ENCODE assay signal across 31 cellular contexts in the genomic region with DNA sequence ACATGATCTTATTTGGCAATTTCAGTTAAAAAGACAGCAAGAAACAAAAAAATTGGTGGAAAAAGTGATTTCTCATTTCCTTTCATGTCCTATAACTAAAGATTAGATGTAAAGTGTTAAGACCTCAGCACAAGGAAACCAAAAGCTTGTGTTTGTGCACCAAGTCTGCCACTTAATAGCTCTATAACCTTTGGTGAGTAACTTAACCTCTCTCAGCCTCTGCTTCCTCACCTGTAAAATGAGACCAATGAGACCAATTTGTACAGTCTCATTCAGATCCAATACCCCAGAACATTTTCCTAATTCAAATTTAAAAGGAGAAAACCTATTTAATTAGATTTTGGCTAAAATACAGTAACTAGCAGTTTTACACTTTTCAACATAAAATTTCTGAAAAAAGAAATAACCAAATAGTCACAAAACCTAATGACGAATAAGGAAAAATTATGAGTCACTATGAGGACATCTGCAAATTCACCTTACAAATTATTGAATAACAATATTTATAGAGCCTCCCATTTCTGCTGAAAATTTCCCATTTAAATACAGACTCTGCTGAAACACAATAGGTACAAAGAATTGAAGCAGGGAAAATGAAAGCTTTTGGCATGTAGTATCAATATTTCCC.
DNase-seq lines count a peak whose midpoint lies in the region; ATAC-seq, FAIRE-seq and TF ChIP-seq lines count a peak whose summit lies in the region.
"Had no signal": no experiment of that assay in that cellular context is flagged by ENCODE, and none has a peak within 500 bp of the region (broad histone marks: within the 10 kb centered on the region; RNA-seq: fewer than 3 reads in every experiment).

No MANE protein-coding gene starts in this region.

- TF ChIP-seq CTCF in A549 (IDR thresholded peaks at IDR 0.05) (no peak), HFFc6 (IDR thresholded peaks at IDR 0.05) (no peak)

- H3K36me3 ChIP-seq in mucosa of stomach (ENCODE audit: control insufficient read depth, insufficient read depth, low read length), result no peaks in the 10 kb centered on the region
- H3K36me3 ChIP-seq: esophagus muscularis mucosa had no signal

- intact Hi-C loops in dendritic cell treated with granulocyte-macrophage colony-stimulating factor and Interleukin-4, amounts not matched to agents 40 ng/mL and 50 ng/mL, for 4 days (cut with micrococcal nuclease), result no loop called here

- peak overlapping the region; percentile 46; the same call in 1 of the 2 replicates for H3K27ac Mint-ChIP-seq in HFFc6
- H3K27ac Mint-ChIP-seq in dendritic cell treated with granulocyte-macrophage colony-stimulating factor and Interleukin-4, amounts not matched to agents 40 ng/mL and 50 ng/mL, for 4 days, result peak overlapping the region; percentile 30
- H3K27ac Mint-ChIP-seq: activated CD4-positive, alpha-beta memory T cell treated with anti-CD3 and anti-CD28 coated beads, Interleukin-2, amount 10 ng/mL, durations not matched to agents 7 days and 5 days; stimulated activated effector memory CD8-positive, alpha-beta T cell treated with anti-CD3 and anti-CD28 coated beads, Interleukin-12 subunit alpha, Interleukin-12 subunit beta, amount 100 ng/mL, for 72 hours; T-cell had no signal

- FAIRE-seq in A549 (lab: Jason Lieb, UNC), result peak; percentile 28
- FAIRE-seq: H54, keratinocyte, TTC549, urothelium cell line had no signal

- peak overlapping the region; percentile 48 for H3K4me2 ChIP-seq in A549

- CTCF ChIA-PET in A549 (lab: Yijun Ruan, JAX), result no interaction called here

- ATAC-seq in A549 (no peak), HG02623 (IDR thresholded peaks at IDR 0.05; ENCODE audit: unreplicated experiment) (no peak), GM18861 (IDR thresholded peaks at IDR 0.05; ENCODE audit: unreplicated experiment) (no peak)
- ATAC-seq: activated CD4-positive, CD25-positive, alpha-beta regulatory T cell treated with anti-CD3 and anti-CD28 coated beads, Interleukin-2, amount 50 U/mL, for 24 hours; stimulated activated effector memory CD8-positive, alpha-beta T cell treated with anti-CD3 and anti-CD28 coated beads, Interleukin-12 subunit alpha, Interleukin-12 subunit beta, amount 100 ng/mL, for 72 hours; T-cell had no signal

- H3K27ac ChIP-seq in A549, result peak overlapping the region; percentile 27 to 59; a peak in 5 of 6 replicates
- H3K27ac ChIP-seq: esophagus muscularis mucosa, SJSA1 had no signal

- H3K4me3 ChIP-seq in A549 (no peak overlapping the region), mucosa of stomach (ENCODE audit: low read length) (no peak overlapping the region)
- H3K4me3 ChIP-seq: esophagus muscularis mucosa, SJSA1, smooth muscle cell had no signal

- DNase-seq in A549 (ENCODE audit: low read depth in 1 of 2, low spot score in 1 of 2) (no peak), HFFc6 (no peak), COLO829 (ENCODE audit: low spot score) (no peak), NCI-H1092 (lab: John Stamatoyannopoulos, UW) (no peak)
- DNase-seq: ACHN; activated CD4-positive, alpha-beta memory T cell treated with anti-CD3 and anti-CD28 coated beads, Interleukin-2, amount 10 ng/mL, durations not matched to agents 7 days and 5 days; activated effector memory CD4-positive, alpha-beta T cell treated with anti-CD3 and anti-CD28 coated beads, Interleukin-2, amount 50 U/mL, for 16 hours; activated T-cell treated with anti-CD3 and anti-CD28 coated beads for 4 hours; GF-D8; IMR-90; mammary epithelial cell; NCI-H1105 treated with DMSO at 0.1 percent for 48 hours; NCI-H2081 treated with DMSO at 0.1 percent for 48 hours; NCI-H510A; NK-92 treated with Interleukin-12 subunit alpha and Interleukin-12 subunit beta, amount 100 ng/mL, for 24 hours; stimulated activated CD4-positive, alpha-beta T cell treated with anti-CD3 and anti-CD28 coated beads, Interleukin-2, amount 100 ng/mL, for 24 hours; T-cell had no signal

- no peak overlapping the region for H3K4me3 Mint-ChIP-seq in HFFc6
- H3K4me3 Mint-ChIP-seq in dendritic cell treated with granulocyte-macrophage colony-stimulating factor and Interleukin-4, amounts not matched to agents 40 ng/mL and 50 ng/mL, for 4 days, result no peak overlapping the region
- H3K4me3 Mint-ChIP-seq: activated CD4-positive, alpha-beta memory T cell treated with anti-CD3 and anti-CD28 coated beads, Interleukin-2, amount 10 ng/mL, durations not matched to agents 7 days and 5 days; brain; stimulated activated effector memory CD8-positive, alpha-beta T cell treated with anti-CD3 and anti-CD28 coated beads, Interleukin-12 subunit alpha, Interleukin-12 subunit beta, amount 100 ng/mL, for 72 hours; T-cell had no signal

- peaks cover 89% of the 10 kb centered on the region for H3K4me1 ChIP-seq in A549
- peaks cover 41% of the 10 kb centered on the region for H3K4me1 ChIP-seq in mucosa of stomach (ENCODE audit: control insufficient read depth, insufficient read depth, low read length)

- peak overlapping the region; percentile 11 for H3K9ac ChIP-seq in mucosa of stomach (ENCODE audit: low read length)

- 36% methylated on average over 1 of the region's 1 CpG for WGBS in A549 (ENCODE audit: missing lambda C conversion rate)

- TF ChIP-seq RAD21 in A549 (conservative IDR thresholded peaks at IDR 0.05 in 1 of 2, IDR thresholded peaks at IDR 0.05 in 1 of 2), result no peak

- H3K9me3 Mint-ChIP-seq in HFFc6, result no peaks in the 10 kb centered on the region
- no peaks in the 10 kb centered on the region for H3K9me3 Mint-ChIP-seq in dendritic cell treated with granulocyte-macrophage colony-stimulating factor and Interleukin-4, amounts not matched to agents 40 ng/mL and 50 ng/mL, for 4 days
- H3K9me3 Mint-ChIP-seq: activated CD4-positive, alpha-beta memory T cell treated with anti-CD3 and anti-CD28 coated beads, Interleukin-2, amount 10 ng/mL, durations not matched to agents 7 days and 5 days; stimulated activated effector memory CD8-positive, alpha-beta T cell treated with anti-CD3 and anti-CD28 coated beads, Interleukin-12 subunit alpha, Interleukin-12 subunit beta, amount 100 ng/mL, for 72 hours; T-cell had no signal

- POLR2A ChIA-PET in A549 (lab: Yijun Ruan, JAX), result no interaction called here

- H3K4me1 Mint-ChIP-seq in HFFc6 (ENCODE audit: low read depth), result peaks cover 85% of the 10 kb centered on the region
- peaks cover 20% of the 10 kb centered on the region for H3K4me1 Mint-ChIP-seq in dendritic cell treated with granulocyte-macrophage colony-stimulating factor and Interleukin-4, amounts not matched to agents 40 ng/mL and 50 ng/mL, for 4 days (ENCODE audit: low read depth)
- H3K4me1 Mint-ChIP-seq: activated CD4-positive, alpha-beta memory T cell treated with anti-CD3 and anti-CD28 coated beads, Interleukin-2, amount 10 ng/mL, durations not matched to agents 7 days and 5 days; stimulated activated effector memory CD8-positive, alpha-beta T cell treated with anti-CD3 and anti-CD28 coated beads, Interleukin-12 subunit alpha, Interleukin-12 subunit beta, amount 100 ng/mL, for 72 hours had no signal

- no peak for TF ChIP-seq EP300 in A549 (IDR thresholded peaks at IDR 0.05)

- no peaks in the 10 kb centered on the region for H3K27me3 ChIP-seq in mucosa of stomach (ENCODE audit: control insufficient read depth, insufficient read depth, low read length)
- H3K27me3 ChIP-seq: esophagus muscularis mucosa, SJSA1 had no signal

- no peaks in the 10 kb centered on the region for H3K9me3 ChIP-seq in A549
- H3K9me3 ChIP-seq in mucosa of stomach (ENCODE audit: control insufficient read depth, low read length), result no peaks in the 10 kb centered on the region
- H3K9me3 ChIP-seq: esophagus muscularis mucosa, SJSA1 had no signal

- H3K27me3 Mint-ChIP-seq in HFFc6 (ENCODE audit: insufficient read depth), result no peaks in the 10 kb centered on the region
- no peaks in the 10 kb centered on the region for H3K27me3 Mint-ChIP-seq in dendritic cell treated with granulocyte-macrophage colony-stimulating factor and Interleukin-4, amounts not matched to agents 40 ng/mL and 50 ng/mL, for 4 days
- H3K27me3 Mint-ChIP-seq: brain, T-cell had no signal

- peaks cover 13% of the 10 kb centered on the region for H3K36me3 Mint-ChIP-seq in HFFc6 (ENCODE audit: low read depth)
- no peaks in the 10 kb centered on the region for H3K36me3 Mint-ChIP-seq in dendritic cell treated with granulocyte-macrophage colony-stimulating factor and Interleukin-4, amounts not matched to agents 40 ng/mL and 50 ng/mL, for 4 days (ENCODE audit: low read depth)
- H3K36me3 Mint-ChIP-seq: stimulated activated effector memory CD8-positive, alpha-beta T cell treated with anti-CD3 and anti-CD28 coated beads, Interleukin-12 subunit alpha, Interleukin-12 subunit beta, amount 100 ng/mL, for 72 hours; T-cell had no signal

- TF ChIP-seq POLR2A in A549 (IDR thresholded peaks at IDR 0.05; ENCODE audit: low read length), result no peak

TF ChIP-seq in A549, 52 proteins besides CTCF, POLR2A, EP300 and RAD21:
- TF ChIP-seq ZNF302 (CRISPR knock-in tag; IDR thresholded peaks at IDR 0.05), result no peak
- no peak for TF ChIP-seq HOXB5 (CRISPR knock-in tag; IDR thresholded peaks at IDR 0.05)
- no peak for TF ChIP-seq FOSL2 (IDR thresholded peaks at IDR 0.05)
- peak; percentile 56 for TF ChIP-seq FOSL2 (CRISPR knock-in tag; IDR thresholded peaks at IDR 0.05)
